12 cellular contexts compared by ENCODE assay signal in the genomic region with DNA sequence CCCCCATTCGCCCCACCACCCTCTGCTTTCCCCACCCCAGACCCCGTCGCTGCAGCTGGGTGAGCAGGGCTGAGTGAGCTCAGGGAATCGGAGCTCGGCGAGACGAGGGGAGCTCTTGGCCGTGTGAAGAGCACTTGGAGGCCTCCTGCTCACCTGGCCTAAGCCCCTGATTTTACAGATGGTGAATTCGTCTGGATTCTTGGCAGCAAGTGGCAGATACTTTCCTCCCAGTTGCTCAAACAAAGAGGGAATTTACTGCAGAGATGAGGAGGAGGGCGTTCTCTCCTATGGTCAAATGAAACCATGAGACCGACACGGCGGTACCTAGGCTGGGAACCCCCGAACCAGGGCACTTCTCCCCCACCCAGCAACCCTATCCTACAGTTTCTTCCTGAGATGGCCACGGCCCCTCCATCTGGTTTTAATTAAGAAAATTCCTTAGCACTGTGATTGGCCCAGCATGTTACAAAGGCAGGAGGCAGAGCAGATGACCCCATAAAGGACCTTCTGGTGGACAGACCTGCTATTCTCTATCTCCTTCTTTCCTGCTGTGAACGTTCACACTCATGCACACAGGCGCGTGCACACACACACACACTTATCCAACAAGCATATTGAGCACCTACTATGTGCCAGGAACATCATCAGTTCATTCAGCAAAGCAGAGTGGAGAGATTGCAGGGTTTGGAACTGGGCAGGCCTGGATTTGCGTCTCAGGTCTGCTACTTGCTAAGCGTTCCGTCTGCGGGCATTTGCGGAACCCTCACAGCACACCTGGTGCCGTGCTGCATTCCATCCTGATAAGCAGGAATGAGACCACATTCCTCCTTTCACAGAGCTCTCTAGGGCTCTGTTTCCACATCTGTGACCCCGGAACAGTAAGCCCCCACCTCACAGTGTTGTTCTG.
A peak's percentile ranks its signal among the peaks of the same experiment; 100 is the strongest.
DNase-seq lines count a peak whose midpoint lies in the region; ATAC-seq, FAIRE-seq and TF ChIP-seq lines count a peak whose summit lies in the region.
"Had no signal": no experiment of that assay in that cellular context is flagged by ENCODE, and none has a peak within 500 bp of the region (broad histone marks: within the 10 kb centered on the region; RNA-seq: fewer than 3 reads in every experiment).

No MANE protein-coding gene starts in this region.

- H3K27ac Mint-ChIP-seq in astrocyte (ENCODE audit: unreplicated experiment), result no peak overlapping the region
- H3K27ac Mint-ChIP-seq: natural killer cell treated with Interleukin-12 subunit alpha and Interleukin-12 subunit beta and Interleukin-15 and Interleukin-18, amount 100 ng/mL, for 72 hours had no signal

- no peak for ATAC-seq in GM19452 (IDR thresholded peaks at IDR 0.05; ENCODE audit: unreplicated experiment)
- ATAC-seq: natural killer cell treated with Interleukin-12 subunit alpha and Interleukin-12 subunit beta and Interleukin-15 and Interleukin-18, amount 100 ng/mL, for 72 hours had no signal

- H3K4me3 ChIP-seq in HFF-Myc (replicated peaks; ENCODE audit: low read depth, low read length), result no peak overlapping the region
- H3K4me3 ChIP-seq in astrocyte (ENCODE audit: insufficient read depth, low read depth, low read length), result no peak overlapping the region
- no peak overlapping the region for H3K4me3 ChIP-seq in skeletal muscle tissue (ENCODE audit: low read length in 3 of 3)

- peak overlapping the region; percentile 38 for H3K4me2 ChIP-seq in astrocyte (ENCODE audit: low read length)

- H3K27ac ChIP-seq in astrocyte (ENCODE audit: low read depth, low read length) (no peak overlapping the region), skeletal muscle tissue (ENCODE audit: low read depth, low read length) (peak overlapping the region; percentile 56)

- H3K9me3 ChIP-seq in astrocyte (ENCODE audit: insufficient read depth, low read depth, low read length) (no peaks in the 10 kb centered on the region), skeletal muscle tissue (ENCODE audit: control insufficient read depth in 3 of 3, low read length in 3 of 3) (no peaks in the 10 kb centered on the region)

- H3K27me3 Mint-ChIP-seq in astrocyte (ENCODE audit: low read depth, unreplicated experiment), result peaks cover 11% of the 10 kb centered on the region
- H3K27me3 Mint-ChIP-seq: natural killer cell treated with Interleukin-12 subunit alpha and Interleukin-12 subunit beta and Interleukin-15 and Interleukin-18, amount 100 ng/mL, for 72 hours had no signal

- no peak for FAIRE-seq in astrocyte (lab: Jason Lieb, UNC)

- peak; percentile 62 for DNase-seq in HFF-Myc (ENCODE audit: extremely low read depth, low read depth)
- DNase-seq in astrocyte (ENCODE audit: low read depth), result peak; percentile 23
- DNase-seq in iPS DF 19.7 (ENCODE audit: low read depth, low spot score), result peak; percentile 15
- no peak for DNase-seq in iPS-NIHi11 (ENCODE audit: low spot score)
- DNase-seq in head of caudate nucleus, result no peak
- DNase-seq in posterior vena cava (ENCODE audit: low spot score), result no peak
- DNase-seq: GF-D8, NCI-H2029 treated with DMSO at 0.1 percent for 48 hours, T-helper 1 cell had no signal

- no peaks in the 10 kb centered on the region for H3K36me3 ChIP-seq in astrocyte (ENCODE audit: insufficient read depth, low read length)
- H3K36me3 ChIP-seq in skeletal muscle tissue (ENCODE audit: control insufficient read depth in 3 of 3, insufficient read depth in 3 of 3, low read length in 3 of 3), result peaks cover 0 to 3% (median 0%) of the 10 kb centered on the region in 3 donors

- no peaks in the 10 kb centered on the region for H3K27me3 ChIP-seq in astrocyte (ENCODE audit: insufficient read depth, low read length)
- no peaks in the 10 kb centered on the region for H3K27me3 ChIP-seq in skeletal muscle tissue (ENCODE audit: control insufficient read depth in 3 of 3, insufficient read depth in 3 of 3, low read length in 3 of 3)

- H3K36me3 Mint-ChIP-seq in astrocyte (ENCODE audit: low read depth, unreplicated experiment), result peaks cover 8% of the 10 kb centered on the region
- H3K36me3 Mint-ChIP-seq: natural killer cell treated with Interleukin-12 subunit alpha and Interleukin-12 subunit beta and Interleukin-15 and Interleukin-18, amount 100 ng/mL, for 72 hours had no signal

- H4K20me1 ChIP-seq in astrocyte (ENCODE audit: insufficient read depth, low read length), result peaks cover 9% of the 10 kb centered on the region

- peaks cover 13% of the 10 kb centered on the region for H3K4me1 Mint-ChIP-seq in astrocyte (ENCODE audit: low read depth, unreplicated experiment)

- H2AFZ ChIP-seq in astrocyte (ENCODE audit: low read depth, low read length), result no peak overlapping the region

- peaks cover 27% of the 10 kb centered on the region for H3K4me1 ChIP-seq in astrocyte (ENCODE audit: insufficient read depth, low read length)
- H3K4me1 ChIP-seq in skeletal muscle tissue (ENCODE audit: control insufficient read depth in 3 of 3, insufficient read depth in 3 of 3, low read length in 3 of 3), result peaks cover 33 to 50% (median 34%) of the 10 kb centered on the region in 3 donors

- H3K9ac ChIP-seq in astrocyte (ENCODE audit: low read length) (no peak overlapping the region), skeletal muscle tissue (ENCODE audit: low read depth in 1 of 3, low read length in 3 of 3) (no peak overlapping the region)

- H3K9me3 Mint-ChIP-seq in astrocyte (ENCODE audit: unreplicated experiment), result no peaks in the 10 kb centered on the region
- H3K9me3 Mint-ChIP-seq: natural killer cell treated with Interleukin-12 subunit alpha and Interleukin-12 subunit beta and Interleukin-15 and Interleukin-18, amount 100 ng/mL, for 72 hours had no signal

- TF ChIP-seq CTCF in HFF-Myc (IDR thresholded peaks at IDR 0.05; ENCODE audit: low read depth, low read length, missing control alignments), result no peak
- TF ChIP-seq CTCF in astrocyte (IDR thresholded peaks at IDR 0.05; ENCODE audit: insufficient read depth, low read depth, low read length), result no peak

- H3K79me2 ChIP-seq in astrocyte (ENCODE audit: insufficient read depth, low read length), result no peaks in the 10 kb centered on the region

- intact Hi-C loops in head of caudate nucleus (cut with DNase I), result loop anchor here (10.0 kb wide), 1 partner anchor 208 kb away; the partner anchor contains the start of gene GRK5
- intact Hi-C loops in posterior vena cava (cut with DNase I), result loop anchor here in 1 of 2 donors (10.0 kb wide), 1 partner anchor 108 kb away; no protein-coding TSS in a partner anchor

- no peak overlapping the region for H3K4me3 Mint-ChIP-seq in astrocyte (ENCODE audit: unreplicated experiment)
- H3K4me3 Mint-ChIP-seq: natural killer cell treated with Interleukin-12 subunit alpha and Interleukin-12 subunit beta and Interleukin-15 and Interleukin-18, amount 100 ng/mL, for 72 hours had no signal

Comparison
In these comparisons a context has a peak if more than half of its experiments do, and no peak if none do; other contexts are left out.
1. DNase-seq: peak in HFF-Myc (single experiment), astrocyte (single experiment) and iPS DF 19.7 (single experiment); none in iPS-NIHi11 (single experiment), head of caudate nucleus (0 of 42) and posterior vena cava (single experiment).